19 cellular contexts compared by ENCODE assay signal in the genomic region with DNA sequence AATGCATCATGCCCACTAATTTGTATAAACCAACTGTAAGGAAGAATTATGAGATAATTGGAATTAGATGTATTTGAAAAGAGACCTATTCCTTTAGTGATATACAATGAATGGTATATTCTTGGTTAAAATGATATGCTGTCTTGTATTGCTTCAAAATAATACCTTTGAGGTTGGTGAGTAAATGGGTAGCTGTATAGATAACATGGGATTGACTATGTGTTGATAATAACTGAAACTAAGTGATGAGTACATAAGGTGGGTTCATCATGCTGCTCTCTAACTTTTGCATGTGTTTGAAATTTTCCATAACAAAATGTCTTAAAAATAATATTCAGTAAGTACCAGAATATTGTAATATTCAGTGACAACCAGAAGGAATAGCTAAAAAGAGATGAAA.
DNase-seq lines count a peak whose midpoint lies in the region; ATAC-seq and TF ChIP-seq lines count a peak whose summit lies in the region.
"Had no signal": no experiment of that assay in that cellular context is flagged by ENCODE, and none has a peak within 500 bp of the region (broad histone marks: within the 10 kb centered on the region; RNA-seq: fewer than 3 reads in every experiment).

No MANE protein-coding gene starts in this region.

- H3K27me3 ChIP-seq in lower lobe of right lung (ENCODE audit: low read depth), result no peaks in the 10 kb centered on the region

- H3K9me3 Mint-ChIP-seq in activated naive CD4-positive, alpha-beta T cell treated with anti-CD3 and anti-CD28 coated beads, Interleukin-2, amount 50 U/mL, for 24 hours, result no peaks in the 10 kb centered on the region
- H3K9me3 Mint-ChIP-seq in activated naive CD8-positive, alpha-beta T cell treated with anti-CD3 and anti-CD28 coated beads, Interleukin-2, amount 50 U/mL, for 24 hours, result peaks cover 3% of the 10 kb centered on the region
- H3K9me3 Mint-ChIP-seq in osteocyte (ENCODE audit: unreplicated experiment), result no peaks in the 10 kb centered on the region
- H3K9me3 Mint-ChIP-seq: natural killer cell treated with Interleukin-12 subunit alpha and Interleukin-12 subunit beta and Interleukin-15 and Interleukin-18, amount 100 ng/mL, for 72 hours had no signal

- intact Hi-C loops in lower lobe of right lung (cut with DNase I), result no loop called here

- H3K27ac ChIP-seq in lower lobe of right lung, result no peak overlapping the region

- peak overlapping the region; percentile 30 for H3K4me3 Mint-ChIP-seq in activated naive CD4-positive, alpha-beta T cell treated with anti-CD3 and anti-CD28 coated beads, Interleukin-2, amount 50 U/mL, for 24 hours
- no peak overlapping the region for H3K4me3 Mint-ChIP-seq in activated naive CD8-positive, alpha-beta T cell treated with anti-CD3 and anti-CD28 coated beads, Interleukin-2, amount 50 U/mL, for 24 hours
- H3K4me3 Mint-ChIP-seq in osteocyte (ENCODE audit: unreplicated experiment), result no peak overlapping the region
- H3K4me3 Mint-ChIP-seq: natural killer cell treated with Interleukin-12 subunit alpha and Interleukin-12 subunit beta and Interleukin-15 and Interleukin-18, amount 100 ng/mL, for 72 hours had no signal

- H3K4me1 Mint-ChIP-seq in activated naive CD4-positive, alpha-beta T cell treated with anti-CD3 and anti-CD28 coated beads, Interleukin-2, amount 50 U/mL, for 24 hours, result peaks cover 23% of the 10 kb centered on the region
- peaks cover 31% of the 10 kb centered on the region for H3K4me1 Mint-ChIP-seq in activated naive CD8-positive, alpha-beta T cell treated with anti-CD3 and anti-CD28 coated beads, Interleukin-2, amount 50 U/mL, for 24 hours
- peaks cover 24% of the 10 kb centered on the region for H3K4me1 Mint-ChIP-seq in osteocyte (ENCODE audit: unreplicated experiment)

- ATAC-seq in activated naive CD8-positive, alpha-beta T cell treated with anti-CD3 and anti-CD28 coated beads, Interleukin-2, amount 50 U/mL, for 24 hours, result peak; percentile 85
- no peak for ATAC-seq in lower lobe of right lung
- ATAC-seq: natural killer cell treated with Interleukin-12 subunit alpha and Interleukin-12 subunit beta and Interleukin-15 and Interleukin-18, amount 100 ng/mL, for 72 hours had no signal

- no peaks in the 10 kb centered on the region for H3K27me3 Mint-ChIP-seq in activated naive CD4-positive, alpha-beta T cell treated with anti-CD3 and anti-CD28 coated beads, Interleukin-2, amount 50 U/mL, for 24 hours
- no peaks in the 10 kb centered on the region for H3K27me3 Mint-ChIP-seq in activated naive CD8-positive, alpha-beta T cell treated with anti-CD3 and anti-CD28 coated beads, Interleukin-2, amount 50 U/mL, for 24 hours
- no peaks in the 10 kb centered on the region for H3K27me3 Mint-ChIP-seq in osteocyte (ENCODE audit: unreplicated experiment)
- H3K27me3 Mint-ChIP-seq: progenitor cell of endocrine pancreas had no signal

- H3K36me3 Mint-ChIP-seq in activated naive CD4-positive, alpha-beta T cell treated with anti-CD3 and anti-CD28 coated beads, Interleukin-2, amount 50 U/mL, for 24 hours, result no peaks in the 10 kb centered on the region
- H3K36me3 Mint-ChIP-seq in activated naive CD8-positive, alpha-beta T cell treated with anti-CD3 and anti-CD28 coated beads, Interleukin-2, amount 50 U/mL, for 24 hours (ENCODE audit: low read depth), result no peaks in the 10 kb centered on the region
- H3K36me3 Mint-ChIP-seq in osteocyte (ENCODE audit: unreplicated experiment), result no peaks in the 10 kb centered on the region
- H3K36me3 Mint-ChIP-seq: natural killer cell treated with Interleukin-12 subunit alpha and Interleukin-12 subunit beta and Interleukin-15 and Interleukin-18, amount 100 ng/mL, for 72 hours had no signal

- H3K4me1 ChIP-seq in lower lobe of right lung, result peaks cover 14% of the 10 kb centered on the region

- H3K4me3 ChIP-seq in lower lobe of right lung, result no peak overlapping the region

- no peaks in the 10 kb centered on the region for H3K36me3 ChIP-seq in lower lobe of right lung

- TF ChIP-seq CTCF in osteocyte (IDR thresholded peaks at IDR 0.05) (no peak), lower lobe of right lung (IDR thresholded peaks at IDR 0.05) (no peak)

- H3K27ac Mint-ChIP-seq in activated naive CD4-positive, alpha-beta T cell treated with anti-CD3 and anti-CD28 coated beads, Interleukin-2, amount 50 U/mL, for 24 hours, result peak overlapping the region; percentile 85
- H3K27ac Mint-ChIP-seq in activated naive CD8-positive, alpha-beta T cell treated with anti-CD3 and anti-CD28 coated beads, Interleukin-2, amount 50 U/mL, for 24 hours, result peak overlapping the region; percentile 78
- peak overlapping the region; percentile 73 for H3K27ac Mint-ChIP-seq in osteocyte (ENCODE audit: unreplicated experiment)
- H3K27ac Mint-ChIP-seq: progenitor cell of endocrine pancreas had no signal

- H3K9me3 ChIP-seq in lower lobe of right lung, result no peaks in the 10 kb centered on the region

- DNase-seq in activated naive CD4-positive, alpha-beta T cell treated with anti-CD3 and anti-CD28 coated beads, Interleukin-2, amount 50 U/mL, for 16 hours, result no peak
- DNase-seq in activated naive CD8-positive, alpha-beta T cell treated with anti-CD3 and anti-CD28 coated beads, Interleukin-2, amount 50 U/mL, for 24 hours, result no peak
- DNase-seq in osteocyte (ENCODE audit: extremely low spot score, unreplicated experiment), result no peak
- DNase-seq in NCI-H2029 (lab: John Stamatoyannopoulos, UW), result no peak
- no peak for DNase-seq in iPS-NIHi7 (ENCODE audit: extremely low spot score)
- no peak for DNase-seq in germinal center (ENCODE audit: low spot score)
- no peak for DNase-seq in lower lobe of right lung
- DNase-seq: activated CD4-positive, CD25-positive, alpha-beta regulatory T cell treated with anti-CD3 and anti-CD28 coated beads, Interleukin-2, amount 50 U/mL, for 72 hours; amniotic stem cell; cerebellar nuclear complex; effector memory CD4-positive, alpha-beta T cell; hippocampal formation; kidney; mesendoderm; NCI-H2107; NCI-H524 had no signal
